ENCODE assay signal across 18 cellular contexts in genomic region chr2:68653034-68653433, GRCh38. TPM values are rescaled to one million over a fixed set of nuclear protein-coding genes. Genes with fewer than 3 reads are reported as not detected.
DNase-seq lines count a peak whose midpoint lies in the region; ATAC-seq lines count a peak whose summit lies in the region.
"Had no signal": no experiment of that assay in that cellular context is flagged by ENCODE, and none has a peak within 500 bp of the region (broad histone marks: within the 10 kb centered on the region; RNA-seq: fewer than 3 reads in every experiment).

No MANE protein-coding gene starts in this region.

- H3K27me3 Mint-ChIP-seq in activated naive CD4-positive, alpha-beta T cell treated with anti-CD3 and anti-CD28 coated beads for 36 hours (ENCODE audit: low read depth): peaks cover 18% of the 10 kb centered on the region
- peaks cover 30% of the 10 kb centered on the region for H3K27me3 Mint-ChIP-seq in T-helper 1 cell treated with Interleukin-12 subunit alpha and Interleukin-12 subunit beta and Interleukin-4 antibody, amounts not matched to agents 30 μg/mL and 1 μg/mL, for 36 hours (ENCODE audit: low read depth)
- H3K27me3 Mint-ChIP-seq in central memory CD8-positive, alpha-beta T cell: peaks cover 35% of the 10 kb centered on the region
- H3K27me3 Mint-ChIP-seq in stimulated activated naive CD8-positive, alpha-beta T cell treated with anti-CD3 and anti-CD28 coated beads, Interleukin-15, Interleukin-2, amounts not matched to agents 100 ng/mL and 50 ng/mL, for 24 hours: peaks cover 33% of the 10 kb centered on the region

- peaks cover 43% of the 10 kb centered on the region for H3K4me1 Mint-ChIP-seq in activated naive CD4-positive, alpha-beta T cell treated with anti-CD3 and anti-CD28 coated beads for 36 hours (ENCODE audit: low read depth)
- H3K4me1 Mint-ChIP-seq in T-helper 1 cell treated with Interleukin-12 subunit alpha and Interleukin-12 subunit beta and Interleukin-4 antibody, amounts not matched to agents 30 μg/mL and 1 μg/mL, for 36 hours (ENCODE audit: low read depth): peaks cover 36% of the 10 kb centered on the region
- H3K4me1 Mint-ChIP-seq in central memory CD8-positive, alpha-beta T cell: peaks cover 14% of the 10 kb centered on the region
- H3K4me1 Mint-ChIP-seq in stimulated activated naive CD8-positive, alpha-beta T cell treated with anti-CD3 and anti-CD28 coated beads, Interleukin-15, Interleukin-2, amounts not matched to agents 100 ng/mL and 50 ng/mL, for 24 hours (ENCODE audit: low read depth): peaks cover 55% of the 10 kb centered on the region

- no peaks in the 10 kb centered on the region for H3K36me3 Mint-ChIP-seq in activated naive CD4-positive, alpha-beta T cell treated with anti-CD3 and anti-CD28 coated beads for 36 hours (ENCODE audit: low read depth)
- no peaks in the 10 kb centered on the region for H3K36me3 Mint-ChIP-seq in T-helper 1 cell treated with Interleukin-12 subunit alpha and Interleukin-12 subunit beta and Interleukin-4 antibody, amounts not matched to agents 30 μg/mL and 1 μg/mL, for 36 hours (ENCODE audit: low read depth)
- peaks cover 4% of the 10 kb centered on the region for H3K36me3 Mint-ChIP-seq in central memory CD8-positive, alpha-beta T cell (ENCODE audit: insufficient read depth)
- no peaks in the 10 kb centered on the region for H3K36me3 Mint-ChIP-seq in stimulated activated naive CD8-positive, alpha-beta T cell treated with anti-CD3 and anti-CD28 coated beads, Interleukin-15, Interleukin-2, amounts not matched to agents 100 ng/mL and 50 ng/mL, for 24 hours (ENCODE audit: low read depth)
- H3K36me3 Mint-ChIP-seq: CD8-positive, alpha-beta memory T cell had no signal

- H3K27me3 ChIP-seq in MG63: no peaks in the 10 kb centered on the region; the same call in 1 of the 2 replicates
- H3K27me3 ChIP-seq: right atrium auricular region had no signal

- H3K9me3 Mint-ChIP-seq in activated naive CD4-positive, alpha-beta T cell treated with anti-CD3 and anti-CD28 coated beads for 36 hours: no peaks in the 10 kb centered on the region
- no peaks in the 10 kb centered on the region for H3K9me3 Mint-ChIP-seq in T-helper 1 cell treated with Interleukin-12 subunit alpha and Interleukin-12 subunit beta and Interleukin-4 antibody, amounts not matched to agents 30 μg/mL and 1 μg/mL, for 36 hours
- no peaks in the 10 kb centered on the region for H3K9me3 Mint-ChIP-seq in central memory CD8-positive, alpha-beta T cell
- no peaks in the 10 kb centered on the region for H3K9me3 Mint-ChIP-seq in stimulated activated naive CD8-positive, alpha-beta T cell treated with anti-CD3 and anti-CD28 coated beads, Interleukin-15, Interleukin-2, amounts not matched to agents 100 ng/mL and 50 ng/mL, for 24 hours
- H3K9me3 Mint-ChIP-seq: CD8-positive, alpha-beta memory T cell had no signal

- H3K27ac Mint-ChIP-seq in activated naive CD4-positive, alpha-beta T cell treated with anti-CD3 and anti-CD28 coated beads for 36 hours: no peak overlapping the region
- peak overlapping the region; percentile 4 for H3K27ac Mint-ChIP-seq in T-helper 1 cell treated with Interleukin-12 subunit alpha and Interleukin-12 subunit beta and Interleukin-4 antibody, amounts not matched to agents 30 μg/mL and 1 μg/mL, for 36 hours
- no peak overlapping the region for H3K27ac Mint-ChIP-seq in central memory CD8-positive, alpha-beta T cell (ENCODE audit: low read depth)
- peak overlapping the region; percentile 94 for H3K27ac Mint-ChIP-seq in stimulated activated naive CD8-positive, alpha-beta T cell treated with anti-CD3 and anti-CD28 coated beads, Interleukin-15, Interleukin-2, amounts not matched to agents 100 ng/mL and 50 ng/mL, for 24 hours

- intact Hi-C loops in activated naive CD4-positive, alpha-beta T cell treated with anti-CD3 and anti-CD28 coated beads for 36 hours (cut with micrococcal nuclease): loop anchor here (1.0 to 5.0 kb wide), 9 partner anchors 10 to 266 kb away; partner anchors contain the start of genes APLF, ARHGAP25 and FBXO48

- ATAC-seq in central memory CD8-positive, alpha-beta T cell (replicated peaks; ENCODE audit: extremely low read depth, poor library complexity, severe bottlenecking): no peak
- no peak for ATAC-seq in HG02840 (IDR thresholded peaks at IDR 0.05; ENCODE audit: low FRiP score, unreplicated experiment)
- ATAC-seq: gastroesophageal sphincter, left colon had no signal

- H3K4me3 Mint-ChIP-seq in activated naive CD4-positive, alpha-beta T cell treated with anti-CD3 and anti-CD28 coated beads for 36 hours: no peak overlapping the region
- H3K4me3 Mint-ChIP-seq in T-helper 1 cell treated with Interleukin-12 subunit alpha and Interleukin-12 subunit beta and Interleukin-4 antibody, amounts not matched to agents 30 μg/mL and 1 μg/mL, for 36 hours: no peak overlapping the region
- peak overlapping the region; percentile 35 for H3K4me3 Mint-ChIP-seq in central memory CD8-positive, alpha-beta T cell
- H3K4me3 Mint-ChIP-seq in stimulated activated naive CD8-positive, alpha-beta T cell treated with anti-CD3 and anti-CD28 coated beads, Interleukin-15, Interleukin-2, amounts not matched to agents 100 ng/mL and 50 ng/mL, for 24 hours: peak overlapping the region; percentile 64

- H3K4me3 ChIP-seq in MG63: no peak overlapping the region
- H3K4me3 ChIP-seq: gastroesophageal sphincter, right atrium auricular region had no signal

- H3K36me3 ChIP-seq in MG63: no peaks in the 10 kb centered on the region
- H3K36me3 ChIP-seq: gastroesophageal sphincter, right atrium auricular region had no signal

- CTCF ChIA-PET in activated naive CD4-positive, alpha-beta T cell treated with anti-CD3 and anti-CD28 coated beads for 36 hours (lab: Charles Lee): interaction anchor here (0.6 to 1.7 kb wide), 7 partner anchors 38 to 365 kb away, joined by 3 to 7 read pairs (median 5); no protein-coding TSS in a partner anchor

- peak; percentile 22 for DNase-seq in activated naive CD4-positive, alpha-beta T cell treated with anti-CD3 and anti-CD28 coated beads for 36 hours
- no peak for DNase-seq in activated naive CD4-positive, alpha-beta T cell (lab: John Stamatoyannopoulos, UW)
- DNase-seq in central memory CD8-positive, alpha-beta T cell (ENCODE audit: low spot score in 2 of 2): no peak
- DNase-seq in NCI-H2227 treated with DMSO at 0.1 percent for 48 hours (lab: John Stamatoyannopoulos, UW) (no peak), MG63 (no peak)
- DNase-seq: DMS79 treated with DMSO at 0.1 percent for 48 hours, left colon, NCI-H1694, NCI-H510A, T-helper 9 cell had no signal

- no peaks in the 10 kb centered on the region for H3K9me3 ChIP-seq in MG63
- H3K9me3 ChIP-seq: gastroesophageal sphincter, right atrium auricular region had no signal

RNA-seq across cellular contexts. Expression of gene PROKR1, which starts 9.7 kb away (rescaled TPM):
- not detected for total RNA-seq in activated naive CD4-positive, alpha-beta T cell treated with anti-CD3 and anti-CD28 coated beads for 36 hours
- not detected in 2 replicates for total RNA-seq in MG63 (2014; rRNA removed; shearing (Covaris generic); ENCODE audit: low replicate concordance)
- total RNA-seq: HT-29, mucosa of gallbladder, right atrium auricular region had no signal

Comparison
In these comparisons a context has a peak if more than half of its experiments do, and no peak if none do; other contexts are left out.
1. H3K27ac Mint-ChIP-seq: peak in T-helper 1 cell treated with Interleukin-12 subunit alpha and Interleukin-12 subunit beta and Interleukin-4 antibody, amounts not matched to agents 30 μg/mL and 1 μg/mL, for 36 hours (single experiment) and stimulated activated naive CD8-positive, alpha-beta T cell treated with anti-CD3 and anti-CD28 coated beads, Interleukin-15, Interleukin-2, amounts not matched to agents 100 ng/mL and 50 ng/mL, for 24 hours (single experiment); none in activated naive CD4-positive, alpha-beta T cell treated with anti-CD3 and anti-CD28 coated beads for 36 hours (single experiment) and central memory CD8-positive, alpha-beta T cell (single experiment).
2. H3K4me3 Mint-ChIP-seq: peak in central memory CD8-positive, alpha-beta T cell (single experiment) and stimulated activated naive CD8-positive, alpha-beta T cell treated with anti-CD3 and anti-CD28 coated beads, Interleukin-15, Interleukin-2, amounts not matched to agents 100 ng/mL and 50 ng/mL, for 24 hours (single experiment); none in activated naive CD4-positive, alpha-beta T cell treated with anti-CD3 and anti-CD28 coated beads for 36 hours (single experiment) and T-helper 1 cell treated with Interleukin-12 subunit alpha and Interleukin-12 subunit beta and Interleukin-4 antibody, amounts not matched to agents 30 μg/mL and 1 μg/mL, for 36 hours (single experiment).